In the genomic region with DNA sequence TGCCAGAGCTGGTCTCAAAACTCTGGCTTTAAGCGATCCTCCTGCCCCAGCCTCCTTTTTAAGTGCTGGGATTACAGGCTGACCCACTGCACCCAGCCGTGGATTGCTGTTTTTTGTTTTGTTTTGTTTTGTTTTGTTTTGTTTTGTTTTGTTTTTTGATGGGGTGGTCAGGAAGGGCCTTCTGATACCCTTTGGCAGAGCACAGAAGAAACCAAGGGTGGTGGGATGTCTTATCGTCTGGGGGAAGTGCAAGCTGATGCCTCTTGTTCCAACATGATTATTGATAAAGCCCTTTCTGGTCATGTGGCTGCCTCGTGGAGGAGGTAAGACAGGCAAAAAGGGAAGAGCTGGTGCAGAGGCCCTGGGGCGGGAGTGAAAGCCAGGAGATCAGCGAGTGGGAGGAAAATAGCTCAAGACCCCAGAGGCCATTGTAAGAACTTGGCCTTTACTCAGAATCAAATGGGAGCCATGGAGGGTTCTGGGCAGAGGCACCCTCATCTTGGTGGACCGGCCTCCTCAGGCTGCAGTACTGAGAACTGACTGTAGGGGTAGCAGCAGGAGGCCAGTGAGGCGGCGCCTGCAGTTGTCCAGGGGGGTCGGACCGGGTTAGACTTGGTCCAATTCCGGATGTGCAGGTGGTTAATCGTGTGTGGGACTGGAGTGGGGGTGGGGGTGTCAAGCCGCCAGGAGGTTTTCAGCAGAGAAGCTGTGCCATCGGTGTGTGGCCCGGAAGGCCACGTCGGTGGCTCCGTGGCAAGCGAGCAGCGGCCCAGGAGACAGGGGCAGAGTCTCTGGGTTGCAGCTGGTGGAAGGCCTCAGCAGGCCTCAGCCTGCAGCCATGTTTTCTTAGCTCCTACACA, we compare ENCODE assay signal across 8 cellular contexts.
DNase-seq lines count a peak whose midpoint lies in the region; ATAC-seq, FAIRE-seq and TF ChIP-seq lines count a peak whose summit lies in the region.

No MANE protein-coding gene starts in this region.

- dilution Hi-C loops in endothelial cell of umbilical vein (cut with MboI; ENCODE audit: extremely low pct_ligation_motif_present, low sequenced_read_pairs): no loop called here

- 93% methylated on average over 21 of the region's 21 CpGs for WGBS in smooth muscle cell (ENCODE audit: low lambda C conversion rate)

- H3K27ac ChIP-seq in endothelial cell of umbilical vein (ENCODE audit: insufficient read depth, low read depth, low read length): no peak overlapping the region
- no peak overlapping the region for H3K27ac ChIP-seq in smooth muscle cell (ENCODE audit: low read depth)

- DNase-seq in endothelial cell of umbilical vein (ENCODE audit: low read depth, low spot score): no peak
- DNase-seq in smooth muscle cell (lab: John Stamatoyannopoulos, UW; ENCODE audit: unreplicated experiment): no peak
- DNase-seq in HT-29 (ENCODE audit: low spot score): no peak
- no peak for DNase-seq in AML-193 (lab: John Stamatoyannopoulos, UW)
- no peak for DNase-seq in posterior cingulate gyrus
- DNase-seq in NCI-H1436 treated with DMSO at 0.1 percent for 48 hours (lab: John Stamatoyannopoulos, UW): no peak

- ATAC-seq in SK-N-SH treated with all-trans-retinoic acid at 6 μM for 48 hours: peak; percentile 39; the same call in 1 of the 3 replicates

- H3F3A ChIP-seq in smooth muscle cell (ENCODE audit: low read depth): no peaks in the 10 kb centered on the region

- FAIRE-seq in endothelial cell of umbilical vein (lab: Jason Lieb, UNC): no peak

- BruUV-seq in endothelial cell of umbilical vein (replicated peaks; lab: Mats Ljungman, UMichigan): no TSS peak

- H3K36me3 ChIP-seq in endothelial cell of umbilical vein (ENCODE audit: control insufficient read depth in 2 of 2, extremely low read depth in 1 of 2, insufficient read depth in 2 of 2, low read length in 2 of 2) (no peaks in the 10 kb centered on the region), smooth muscle cell (ENCODE audit: low read depth) (no peaks in the 10 kb centered on the region)

- H2AFZ ChIP-seq in endothelial cell of umbilical vein (ENCODE audit: low read depth, low read length) (no peak overlapping the region), smooth muscle cell (ENCODE audit: low read depth) (no peak overlapping the region)

- H3K9ac ChIP-seq in endothelial cell of umbilical vein (replicated peaks; ENCODE audit: extremely low read depth, insufficient read depth, low read length): no peak overlapping the region
- no peak overlapping the region for H3K9ac ChIP-seq in smooth muscle cell (ENCODE audit: low read depth)

- POLR2A ChIA-PET in endothelial cell of umbilical vein (lab: Charles Lee): no interaction called here

- CTCF ChIA-PET in endothelial cell of umbilical vein (lab: Charles Lee): interaction anchor here (1.3 to 2.2 kb wide), 6 partner anchors 10 to 88 kb away, joined by 3 to 15 read pairs (median 6); no protein-coding TSS in a partner anchor

- H4K20me1 ChIP-seq in endothelial cell of umbilical vein (replicated peaks; ENCODE audit: control insufficient read depth, extremely low read depth, insufficient read depth, low read length) (no peaks in the 10 kb centered on the region), smooth muscle cell (ENCODE audit: low read depth) (peaks cover 96% of the 10 kb centered on the region)

- intact Hi-C loops in endothelial cell of umbilical vein (cut with micrococcal nuclease): no loop called here
- intact Hi-C loops in posterior cingulate gyrus (cut with DNase I): no loop called here

- H3K4me2 ChIP-seq in endothelial cell of umbilical vein (ENCODE audit: insufficient read depth, low read length) (no peak overlapping the region), smooth muscle cell (no peak overlapping the region)

- TF ChIP-seq CTCF in GM12874 (IDR thresholded peaks at IDR 0.05; ENCODE audit: insufficient read depth, low read depth, low read length): peak; percentile 67
- peak; percentile 39 to 49 for TF ChIP-seq CTCF in endothelial cell of umbilical vein (IDR thresholded peaks at IDR 0.05; ENCODE audit: extremely low read depth in 1 of 2, insufficient read depth in 1 of 2, low read depth in 1 of 2, low read length in 2 of 2)
- peak; percentile 37 for TF ChIP-seq CTCF in smooth muscle cell (IDR thresholded peaks at IDR 0.05; ENCODE audit: borderline replicate concordance, insufficient read depth, poor library complexity, severe bottlenecking)

- TF ChIP-seq POLR2A in endothelial cell of umbilical vein (IDR thresholded peaks at IDR 0.05; ENCODE audit: low read depth, low read length): no peak

- H3K4me1 ChIP-seq in endothelial cell of umbilical vein (ENCODE audit: control insufficient read depth, extremely low read depth, insufficient read depth, low read length): no peaks in the 10 kb centered on the region
- H3K4me1 ChIP-seq in smooth muscle cell (ENCODE audit: low read depth): peaks cover 14% of the 10 kb centered on the region

- H3K4me3 ChIP-seq in endothelial cell of umbilical vein (replicated peaks in 1 of 3; ENCODE audit: insufficient read depth in 1 of 3, low read depth in 1 of 3, low read length in 3 of 3) (no peak overlapping the region), smooth muscle cell (no peak overlapping the region)

- H3K9me1 ChIP-seq in endothelial cell of umbilical vein (replicated peaks; ENCODE audit: control insufficient read depth, extremely low read depth, insufficient read depth, low read length): no peaks in the 10 kb centered on the region

- H3K27me3 ChIP-seq in endothelial cell of umbilical vein (ENCODE audit: control insufficient read depth in 2 of 2, insufficient read depth in 2 of 2, low read length in 2 of 2) (no peaks in the 10 kb centered on the region), smooth muscle cell (ENCODE audit: low read depth) (no peaks in the 10 kb centered on the region)

- H3K9me3 ChIP-seq in endothelial cell of umbilical vein (replicated peaks; ENCODE audit: control insufficient read depth, insufficient read depth, low read length): no peaks in the 10 kb centered on the region
- no peaks in the 10 kb centered on the region for H3K9me3 ChIP-seq in smooth muscle cell (replicated peaks; ENCODE audit: low read depth)

- H3K79me2 ChIP-seq in endothelial cell of umbilical vein (ENCODE audit: control insufficient read depth, insufficient read depth, low read length) (no peaks in the 10 kb centered on the region), smooth muscle cell (ENCODE audit: low read depth) (no peaks in the 10 kb centered on the region)

TF ChIP-seq in SK-N-SH treated with all-trans-retinoic acid at 6 μM for 48 hours, 23 proteins besides CTCF, POLR2A, EP300 and RAD21 (continues in another document):
- TF ChIP-seq ZNF8 (CRISPR knock-in tag; IDR thresholded peaks at IDR 0.05) (no peak), RARB (CRISPR knock-in tag; IDR thresholded peaks at IDR 0.05) (no peak), ARNTL (CRISPR knock-in tag; IDR thresholded peaks at IDR 0.05; ENCODE audit: borderline replicate concordance, low read depth) (no peak), PPARA (CRISPR knock-in tag; IDR thresholded peaks at IDR 0.05; ENCODE audit: borderline replicate concordance) (no peak), GLIS3 (CRISPR knock-in tag; IDR thresholded peaks at IDR 0.05) (no peak)

TF ChIP-seq in endothelial cell of umbilical vein, 7 proteins besides CTCF, POLR2A, EP300 and RAD21:
- TF ChIP-seq EZH2 (IDR thresholded peaks at IDR 0.05; ENCODE audit: borderline replicate concordance, low read depth, low read length, severe bottlenecking) (no peak), JUN (IDR thresholded peaks at IDR 0.05; ENCODE audit: borderline replicate concordance, insufficient read depth, insufficient read length, low read depth) (no peak), GATA2 (IDR thresholded peaks at IDR 0.05; ENCODE audit: insufficient read depth, insufficient read length, low read depth, low read length) (no peak), MYC (IDR thresholded peaks at IDR 0.05; ENCODE audit: low read depth, low read length) (no peak), POLR2AphosphoS5 (IDR thresholded peaks at IDR 0.05; ENCODE audit: insufficient read depth, low read depth, low read length) (no peak), FOS (IDR thresholded peaks at IDR 0.05; ENCODE audit: borderline replicate concordance, insufficient read depth, low read length) (no peak)
- TF ChIP-seq, protein P1, sequence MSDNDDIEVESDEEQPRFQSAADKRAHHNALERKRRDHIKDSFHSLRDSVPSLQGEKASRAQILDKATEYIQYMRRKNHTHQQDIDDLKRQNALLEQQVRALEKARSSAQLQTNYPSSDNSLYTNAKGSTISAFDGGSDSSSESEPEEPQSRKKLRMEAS (IDR thresholded peaks at IDR 0.05; ENCODE audit: insufficient read depth, insufficient read length): no peak
TF ChIP-seq in endothelial cell of umbilical vein: peak in this region for 0.
